ENCODE assay signal across 7 cellular contexts in genomic region chr12:52033506-52034258, GRCh38. TPM values are rescaled to one million over a fixed set of nuclear protein-coding genes. Genes with fewer than 3 reads are reported as not detected.
DNase-seq lines count a peak whose midpoint lies in the region; ATAC-seq and TF ChIP-seq lines count a peak whose summit lies in the region.

No MANE protein-coding gene starts in this region.

- H3K9me3 ChIP-seq in HUES64 (ENCODE audit: insufficient read depth, low read depth, low read length): no peaks in the 10 kb centered on the region
- no peaks in the 10 kb centered on the region for H3K9me3 ChIP-seq in stomach smooth muscle (ENCODE audit: control insufficient read depth in 2 of 2, low read length in 2 of 2)

- ATAC-seq in GM18505 (IDR thresholded peaks at IDR 0.05; ENCODE audit: unreplicated experiment) (no peak), HG03159 (IDR thresholded peaks at IDR 0.05; ENCODE audit: unreplicated experiment) (no peak)

- 88% methylated on average over 12 of the region's 12 CpGs for WGBS in HUES64
- 51 to 69% (median 57%) methylated on average over 12 of the region's 12 CpGs for WGBS in adipose tissue, 3 donors

- H3K27me3 ChIP-seq in HUES64 (ENCODE audit: insufficient read depth, low read length): peaks cover 51% of the 10 kb centered on the region
- peaks cover 5% of the 10 kb centered on the region for H3K27me3 ChIP-seq in kidney epithelial cell (ENCODE audit: control insufficient read depth, insufficient read depth, low read length)
- H3K27me3 ChIP-seq in stomach smooth muscle (ENCODE audit: control insufficient read depth in 1 of 2, insufficient read depth in 2 of 2, low read length in 2 of 2): no peaks in the 10 kb centered on the region

- no peak for DNase-seq in kidney epithelial cell (ENCODE audit: low read depth)
- no peak for DNase-seq in stimulated activated CD4-positive, alpha-beta T cell treated with anti-CD3 and anti-CD28 coated beads, Interleukin-12 subunit alpha, Interleukin-12 subunit beta, amount 100 ng/mL, for 4 hours

- H3K4me1 ChIP-seq in HUES64 (ENCODE audit: insufficient read depth, low read length) (peaks cover 25% of the 10 kb centered on the region; the same call in 1 of the 2 replicates), stomach smooth muscle (ENCODE audit: control insufficient read depth, insufficient read depth, low read length) (peaks cover 52% of the 10 kb centered on the region)

- H3K27ac ChIP-seq in HUES64 (ENCODE audit: low read depth, low read length) (peak overlapping the region; percentile 60), adipose tissue (ENCODE audit: low read depth, low read length) (peak overlapping the region; percentile 71), stomach smooth muscle (ENCODE audit: low read length) (peak overlapping the region; percentile 98)

- H3K36me3 ChIP-seq in HUES64 (ENCODE audit: insufficient read depth, low read length) (no peaks in the 10 kb centered on the region), kidney epithelial cell (ENCODE audit: control insufficient read depth, insufficient read depth, low read length) (no peaks in the 10 kb centered on the region), stomach smooth muscle (ENCODE audit: control insufficient read depth in 2 of 2, insufficient read depth in 2 of 2, low read length in 2 of 2) (no peaks in the 10 kb centered on the region)

- H3K4me3 ChIP-seq in HUES64 (ENCODE audit: low read length) (peak overlapping the region; percentile 52), kidney epithelial cell (ENCODE audit: low read depth, low read length) (peak overlapping the region; percentile 32), stomach smooth muscle (ENCODE audit: low read length in 2 of 2) (peak overlapping the region; percentile 17 to 67)

- no peak for TF ChIP-seq POLR2A in GM18505 (IDR thresholded peaks at IDR 0.05; ENCODE audit: borderline replicate concordance, extremely low read depth, insufficient read depth, insufficient read length)

- H3K9ac ChIP-seq in HUES64 (ENCODE audit: low read depth, low read length): peak overlapping the region; percentile 11; the same call in 1 of the 2 replicates
- peak overlapping the region; percentile 79 to 89 for H3K9ac ChIP-seq in stomach smooth muscle (ENCODE audit: low read length in 2 of 2)

- no peak for TF ChIP-seq CTCF in kidney epithelial cell (IDR thresholded peaks at IDR 0.05; ENCODE audit: insufficient read depth, low read length, poor library complexity, severe bottlenecking)

RNA-seq across cellular contexts. Expression of gene NR4A1, which starts 17.6 kb away (rescaled TPM):
- polyA plus RNA-seq in HUES64 (2013, experiment 1 of 2): 10.8 TPM
- polyA plus RNA-seq in HUES64 (2013, experiment 2 of 2): 15.4 TPM
- polyA plus RNA-seq in adipose tissue: 1,000 to 10,000 TPM in 1 of 3 donors, 100 to 1,000 TPM in 1, 10 to 100 TPM in 1; 41.8 to 1,093 (median 360) TPM
- total RNA-seq in kidney epithelial cell: 9.2 and 11.2 TPM in 2 replicates

RNA-seq across cellular contexts. Expression of gene TAMALIN, which starts 26.9 kb away (rescaled TPM):
- polyA plus RNA-seq in HUES64 (2013, experiment 1 of 2): 3.0 TPM
- polyA plus RNA-seq in HUES64 (2013, experiment 2 of 2): 3.4 TPM
- polyA plus RNA-seq in adipose tissue: 10 to 100 TPM; 12.6 to 68.3 (median 63.3) TPM
- 3.4 and 5.1 TPM in 2 replicates for total RNA-seq in kidney epithelial cell

RNA-seq across cellular contexts. Expression of gene ATG101, which starts 36.1 kb away (rescaled TPM):
- polyA plus RNA-seq in HUES64 (2013, experiment 1 of 2): 25.8 TPM
- 27.5 TPM for polyA plus RNA-seq in HUES64 (2013, experiment 2 of 2)
- polyA plus RNA-seq in adipose tissue: 10 to 100 TPM; 34.1 to 68.7 (median 58.5) TPM
- total RNA-seq in kidney epithelial cell: 77.8 and 83.1 TPM in 2 replicates

RNA-seq across cellular contexts. Expression of gene SMIM41, which starts 45.8 kb away (rescaled TPM):
- polyA plus RNA-seq in HUES64 (2013, experiment 1 of 2): not detected
- not detected for polyA plus RNA-seq in HUES64 (2013, experiment 2 of 2)
- polyA plus RNA-seq in adipose tissue: under 1 TPM in 2 of 3 donors, not detected in 1; 0.27 to 0.35 TPM
- total RNA-seq in kidney epithelial cell: 0.34 TPM in 1 of 2 replicates, not detected in the other
